In genomic region chr14:104499784-104500496, GRCh38 we compare ENCODE assay signal across 13 cellular contexts.
DNase-seq lines count a peak whose midpoint lies in the region; ATAC-seq and TF ChIP-seq lines count a peak whose summit lies in the region.
"Had no signal": no experiment of that assay in that cellular context is flagged by ENCODE, and none has a peak within 500 bp of the region (broad histone marks: within the 10 kb centered on the region; RNA-seq: fewer than 3 reads in every experiment).

No MANE protein-coding gene starts in this region.

- no peaks in the 10 kb centered on the region for H3K4me1 ChIP-seq in colonic mucosa
- H3K4me1 ChIP-seq: HAP-1 had no signal

- H3K36me3 ChIP-seq in colonic mucosa, result no peaks in the 10 kb centered on the region
- H3K36me3 ChIP-seq: HAP-1 had no signal

- peak; percentile 100 for ATAC-seq in left colon
- ATAC-seq: CD8-positive, alpha-beta T cell had no signal

- no peaks in the 10 kb centered on the region for H3K27me3 ChIP-seq in colonic mucosa

- H3K9ac ChIP-seq in colonic mucosa (ENCODE audit: low read depth in 2 of 2, low read length in 2 of 2), result no peak overlapping the region

- in situ Hi-C loops in GM13977 (cut with MboI; ENCODE audit: low pct_unique_long_range_greater_than_20kb, low sequenced_read_pairs, unreplicated experiment), result no loop called here

- no peaks in the 10 kb centered on the region for H3K9me3 ChIP-seq in colonic mucosa
- H3K9me3 ChIP-seq: HAP-1 had no signal

- H3K27ac ChIP-seq in colonic mucosa, result no peak overlapping the region

- TF ChIP-seq CTCF in GM13977 (IDR thresholded peaks at IDR 0.05; ENCODE audit: extremely low read depth, insufficient read depth, missing control alignments) (no peak), colonic mucosa (IDR thresholded peaks at IDR 0.05) (no peak)

- peak; percentile 6 for DNase-seq in GM13977 (ENCODE audit: low spot score)
- DNase-seq in colonic mucosa, result peak; percentile 44
- peak; percentile 23 to 59 for DNase-seq in left colon
- DNase-seq in stimulated activated CD8-positive, alpha-beta memory T cell treated with anti-CD3 and anti-CD28 coated beads, Interleukin-4, amount 100 ng/mL, for 48 hours, result peak; percentile 7
- DNase-seq in NCI-H748 treated with DMSO at 0.1 percent for 48 hours (lab: John Stamatoyannopoulos, UW), result no peak
- DNase-seq in stimulated activated CD4-positive, alpha-beta T cell treated with anti-CD3 and anti-CD28 coated beads, Interleukin-1b, Interleukin-23, amount 100 ng/mL, for 48 hours, result no peak
- no peak for DNase-seq in DMS153 (lab: John Stamatoyannopoulos, UW)
- DNase-seq: Karpas-422, NCI-H1105 treated with DMSO at 0.1 percent for 48 hours, NCI-H187, NCI-H69 had no signal

- no peak overlapping the region for H3K4me3 ChIP-seq in colonic mucosa
- H3K4me3 ChIP-seq: HAP-1 had no signal

- intact Hi-C loops in colonic mucosa (cut with DNase I), result no loop called here
- intact Hi-C loops in left colon (cut with DNase I, micrococcal nuclease), result no loop called here

Comparison
In these comparisons a context has a peak if more than half of its experiments do, and no peak if none do; other contexts are left out.
1. DNase-seq: peak in GM13977 (single experiment), colonic mucosa (single experiment), left colon (2 of 2) and stimulated activated CD8-positive, alpha-beta memory T cell treated with anti-CD3 and anti-CD28 coated beads, Interleukin-4, amount 100 ng/mL, for 48 hours (single experiment); none in NCI-H748 treated with DMSO at 0.1 percent for 48 hours (single experiment), stimulated activated CD4-positive, alpha-beta T cell treated with anti-CD3 and anti-CD28 coated beads, Interleukin-1b, Interleukin-23, amount 100 ng/mL, for 48 hours (single experiment) and DMS153 (single experiment).